Comparison of ENCODE assay signal across 11 cellular contexts in genomic region chr14:64758025-64758521, GRCh38. TPM values are rescaled to one million over a fixed set of nuclear protein-coding genes. Genes with fewer than 3 reads are reported as not detected.
DNase-seq lines count a peak whose midpoint lies in the region; ATAC-seq and TF ChIP-seq lines count a peak whose summit lies in the region.
"Had no signal": no experiment of that assay in that cellular context is flagged by ENCODE, and none has a peak within 500 bp of the region (broad histone marks: within the 10 kb centered on the region; RNA-seq: fewer than 3 reads in every experiment).

No MANE protein-coding gene starts in this region.

- H2BK120ac ChIP-seq in H9 (ENCODE audit: low read depth, low read length, poor library complexity, severe bottlenecking), result no peak overlapping the region

- no peak overlapping the region for H3K4me3 ChIP-seq in astrocyte of the cerebellum (ENCODE audit: low read depth, low read length)
- no peak overlapping the region for H3K4me3 ChIP-seq in stomach
- no peak overlapping the region for H3K4me3 ChIP-seq in prostate gland
- H3K4me3 ChIP-seq: GM12878, MG63 had no signal

- H3K79me2 ChIP-seq in H9 (ENCODE audit: insufficient read depth, low read length), result no peaks in the 10 kb centered on the region

- H4K8ac ChIP-seq in H9 (replicated peaks; ENCODE audit: insufficient read length, low read depth, low read length), result no peak overlapping the region

- no peak overlapping the region for H2BK20ac ChIP-seq in H9 (ENCODE audit: low read depth, low read length, poor library complexity, severe bottlenecking)

- no peaks in the 10 kb centered on the region for H3K9me3 ChIP-seq in stomach
- H3K9me3 ChIP-seq in prostate gland, result no peaks in the 10 kb centered on the region
- no peaks in the 10 kb centered on the region for H3K9me3 ChIP-seq in H9 (ENCODE audit: control insufficient read depth, low read depth, low read length)
- H3K9me3 ChIP-seq: MG63 had no signal

- H2AFZ ChIP-seq in H9 (ENCODE audit: low read length), result no peak overlapping the region

- no peak overlapping the region for H3K18ac ChIP-seq in H9 (ENCODE audit: insufficient read length, low read depth, low read length)

- TF ChIP-seq POLR2A in stomach (IDR thresholded peaks at IDR 0.05) (no peak), prostate gland (IDR thresholded peaks at IDR 0.05) (no peak)

- H3K36me3 Mint-ChIP-seq in H9 (ENCODE audit: insufficient read depth in 1 of 3, low read depth in 3 of 3), result no peaks in the 10 kb centered on the region; a peak in 2 of 7 replicates
- H3K36me3 Mint-ChIP-seq: activated naive CD8-positive, alpha-beta T cell treated with anti-CD3 and anti-CD28 coated beads for 36 hours had no signal

- no peak overlapping the region for H2AK5ac ChIP-seq in H9 (ENCODE audit: insufficient read length, low read length)

- H3K56ac ChIP-seq in H9 (ENCODE audit: insufficient read length, low read depth, low read length), result no peak overlapping the region

- 31 to 46% (median 34%) methylated on average over 2 to 3 of the region's 3 CpGs for WGBS in stomach, 5 donors
- 39% methylated on average over 3 of the region's 3 CpGs for WGBS in prostate gland
- WGBS in H9 (ENCODE audit: extremely low coverage, insufficient read length, low lambda C conversion rate), result no CpG with 5 or more reads among the region's 3 CpGs

- no peak overlapping the region for H3T11ph ChIP-seq in H9 (ENCODE audit: low read length)

- intact Hi-C loops in stomach (cut with DNase I; ENCODE audit: low total_unique reads), result no loop called here
- intact Hi-C loops in prostate gland (cut with DNase I), result no loop called here

- H3K14ac ChIP-seq in H9 (ENCODE audit: insufficient read depth, low read length), result no peak overlapping the region; the same call in 1 of the 2 replicates

- TF ChIP-seq EP300 in Ishikawa (IDR thresholded peaks at IDR 0.05; ENCODE audit: borderline replicate concordance) (no peak), stomach (IDR thresholded peaks at IDR 0.05) (no peak)

- peaks cover 37 to 44% of the 10 kb centered on the region in 2 experiments for H3K4me1 Mint-ChIP-seq in H9

- peaks cover 42 to 63% (median 55%) of the 10 kb centered on the region in 4 donors for H3K4me1 ChIP-seq in stomach
- H3K4me1 ChIP-seq in prostate gland (replicated peaks), result peaks cover 12% of the 10 kb centered on the region
- peaks cover 5% of the 10 kb centered on the region; the same call in 1 of the 2 replicates for H3K4me1 ChIP-seq in H9 (ENCODE audit: insufficient read depth, low read length)

- no peak overlapping the region for H2BK5ac ChIP-seq in H9 (ENCODE audit: insufficient read length, low read length)

- TF ChIP-seq RAD21 in Ishikawa (IDR thresholded peaks at IDR 0.05; ENCODE audit: low read depth), result no peak

- no peak for ATAC-seq in GM18502 (IDR thresholded peaks at IDR 0.05; ENCODE audit: poor library complexity, unreplicated experiment)
- ATAC-seq: GM12878 had no signal

- DNase-seq in astrocyte of the cerebellum (ENCODE audit: low read depth) (peak; percentile 60), iris pigment epithelial cell (ENCODE audit: low read depth) (peak; percentile 55), stomach (no peak), prostate gland (ENCODE audit: low spot score) (no peak), DMS153 (lab: John Stamatoyannopoulos, UW) (no peak), H9 (no peak)
- DNase-seq: activated naive CD8-positive, alpha-beta T cell treated with anti-CD3 and anti-CD28 coated beads for 36 hours had no signal

- no peak overlapping the region for H2BK12ac ChIP-seq in H9 (ENCODE audit: insufficient read length, low read depth, low read length)

- H3K27me3 Mint-ChIP-seq in H9 (ENCODE audit: low read depth), result peaks cover 24% of the 10 kb centered on the region

- H3K27ac Mint-ChIP-seq in H9, result peak overlapping the region in 1 of 3 experiments; percentile 85; a peak in 1 of 7 replicates
- H3K27ac Mint-ChIP-seq: activated naive CD8-positive, alpha-beta T cell treated with anti-CD3 and anti-CD28 coated beads for 36 hours had no signal

- no peak overlapping the region for H3K4me3 Mint-ChIP-seq in H9
- H3K4me3 Mint-ChIP-seq: activated naive CD8-positive, alpha-beta T cell treated with anti-CD3 and anti-CD28 coated beads for 36 hours had no signal

- in situ Hi-C loops in astrocyte of the cerebellum (cut with HindIII; ENCODE audit: low sequenced_read_pairs), result loop anchor here (5.0 to 10.0 kb wide), 2 partner anchors 63 to 106 kb away; no protein-coding TSS in a partner anchor

- no peak overlapping the region for H3K4me2 ChIP-seq in H9 (ENCODE audit: insufficient read depth, insufficient read length, low read length)

- no peaks in the 10 kb centered on the region for H3K23me2 ChIP-seq in H9 (ENCODE audit: insufficient read length, low read depth, low read length, poor library complexity, severe bottlenecking)

- peaks cover 2 to 3% of the 10 kb centered on the region in 2 experiments; a peak in 3 of 5 replicates for H3K9me3 Mint-ChIP-seq in H9
- H3K9me3 Mint-ChIP-seq: activated naive CD8-positive, alpha-beta T cell treated with anti-CD3 and anti-CD28 coated beads for 36 hours had no signal

- no peak for TF ChIP-seq CTCF in astrocyte of the cerebellum (IDR thresholded peaks at IDR 0.05; ENCODE audit: low read depth, low read length, missing control alignments)
- TF ChIP-seq CTCF in stomach (IDR thresholded peaks at IDR 0.05), result no peak
- TF ChIP-seq CTCF in prostate gland (IDR thresholded peaks at IDR 0.05), result no peak
- no peak for TF ChIP-seq CTCF in H9 (conservative IDR thresholded peaks at IDR 0.05)

- H3K23ac ChIP-seq in H9 (ENCODE audit: insufficient read length, low read depth, low read length), result no peak overlapping the region

- H4K20me1 ChIP-seq in H9 (ENCODE audit: control insufficient read depth, insufficient read depth, insufficient read length), result no peaks in the 10 kb centered on the region

- H3K36me3 ChIP-seq in stomach, result no peaks in the 10 kb centered on the region
- H3K36me3 ChIP-seq in prostate gland, result no peaks in the 10 kb centered on the region
- H3K36me3 ChIP-seq: MG63 had no signal

- H3K9ac ChIP-seq in H9 (ENCODE audit: extremely low read depth, insufficient read length, low read length), result no peak overlapping the region

- peaks cover 0 to 9% (median 0%) of the 10 kb centered on the region in 3 donors for H3K27me3 ChIP-seq in stomach
- no peaks in the 10 kb centered on the region for H3K27me3 ChIP-seq in prostate gland (replicated peaks; ENCODE audit: insufficient read depth)
- no peaks in the 10 kb centered on the region for H3K27me3 ChIP-seq in H9 (ENCODE audit: insufficient read depth, low read length)
- H3K27me3 ChIP-seq: MG63 had no signal

- H3K27ac ChIP-seq in stomach, result peak overlapping the region in 4 of 5 donors; percentile 40 to 69 (median 62)
- peak overlapping the region in 1 of 2 donors; percentile 38 for H3K27ac ChIP-seq in prostate gland
- H3K27ac ChIP-seq in H9 (ENCODE audit: insufficient read length, low read depth, low read length), result no peak overlapping the region

- no peaks in the 10 kb centered on the region for H3K79me1 ChIP-seq in H9 (ENCODE audit: insufficient read depth, low read depth, low read length, poor library complexity, severe bottlenecking)

- H2BK15ac ChIP-seq in H9 (ENCODE audit: low read depth, low read length), result no peak overlapping the region

- H4K5ac ChIP-seq in H9 (ENCODE audit: insufficient read length, low read depth, low read length), result no peak overlapping the region

- no peak overlapping the region for H3K4ac ChIP-seq in H9 (ENCODE audit: low read depth, low read length)

- H4K91ac ChIP-seq in H9 (ENCODE audit: insufficient read length, low read depth, low read length), result no peak overlapping the region

TF ChIP-seq in Ishikawa, 13 proteins besides CTCF, POLR2A, EP300 and RAD21:
- TF ChIP-seq NFIC (IDR thresholded peaks at IDR 0.05), result peak; percentile 31; the same call in 1 of the 2 replicates
- TF ChIP-seq CREB1 (IDR thresholded peaks at IDR 0.05; ENCODE audit: low read depth), result no peak
- TF ChIP-seq, protein P1, sequence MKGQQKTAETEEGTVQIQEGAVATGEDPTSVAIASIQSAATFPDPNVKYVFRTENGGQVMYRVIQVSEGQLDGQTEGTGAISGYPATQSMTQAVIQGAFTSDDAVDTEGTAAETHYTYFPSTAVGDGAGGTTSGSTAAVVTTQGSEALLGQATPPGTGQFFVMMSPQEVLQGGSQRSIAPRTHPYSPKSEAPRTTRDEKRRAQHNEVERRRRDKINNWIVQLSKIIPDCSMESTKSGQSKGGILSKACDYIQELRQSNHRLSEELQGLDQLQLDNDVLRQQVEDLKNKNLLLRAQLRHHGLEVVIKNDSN (IDR thresholded peaks at IDR 0.05), result 0 out of 2 replicates have a peak, but pooled peaks have one; percentile 13
- TF ChIP-seq TCF12 (IDR thresholded peaks at IDR 0.05; ENCODE audit: low read depth), result peak; percentile 72
- no peak for TF ChIP-seq TEAD4 (IDR thresholded peaks at IDR 0.05)

RNA-seq across cellular contexts. Expression of gene PLEKHG3, which starts 53.8 kb away (rescaled TPM):
- total RNA-seq in stomach (100 to 1,000 TPM in 1 of 5 donors, 10 to 100 TPM in 4; 25.3 to 292 (median 27.2) TPM), prostate gland (10 to 100 TPM; 57.8 to 69.7 TPM), H9 (2021) (48.5 and 49.5 TPM in 2 replicates)
- polyA plus RNA-seq in stomach, result 10 to 100 TPM in 1 of 3 donors, 1 to 10 TPM in 2; 7.3 to 24.8 (median 9.2) TPM

Comparison
In these comparisons a context has a peak if more than half of its experiments do, and no peak if none do; other contexts are left out.
1. DNase-seq: peak in astrocyte of the cerebellum (single experiment) and iris pigment epithelial cell (single experiment); none in stomach (single experiment), prostate gland (single experiment), DMS153 (single experiment) and H9 (single experiment).